ENCODE assay signal across 20 cellular contexts in genomic region chr1:198730952-198731351, GRCh38.
DNase-seq lines count a peak whose midpoint lies in the region; ATAC-seq, FAIRE-seq and TF ChIP-seq lines count a peak whose summit lies in the region.
"Had no signal": no experiment of that assay in that cellular context is flagged by ENCODE, and none has a peak within 500 bp of the region (broad histone marks: within the 10 kb centered on the region; RNA-seq: fewer than 3 reads in every experiment).

No MANE protein-coding gene starts in this region.

- no peak for TF ChIP-seq RAD21 in A549 (conservative IDR thresholded peaks at IDR 0.05 in 1 of 2, IDR thresholded peaks at IDR 0.05 in 1 of 2)

- no peak overlapping the region for H3K27ac ChIP-seq in A549
- H3K27ac ChIP-seq: 22Rv1 had no signal

- no peaks in the 10 kb centered on the region for H3K27me3 Mint-ChIP-seq in T-helper 1 cell treated with Interleukin-12 subunit alpha and Interleukin-12 subunit beta and Interleukin-4 antibody, amounts not matched to agents 30 μg/mL and 1 μg/mL, for 36 hours (ENCODE audit: low read depth)
- H3K27me3 Mint-ChIP-seq: B cell; CD4-positive, CD25-positive, alpha-beta regulatory T cell had no signal

- H3K9me3 Mint-ChIP-seq in T-helper 1 cell treated with Interleukin-12 subunit alpha and Interleukin-12 subunit beta and Interleukin-4 antibody, amounts not matched to agents 30 μg/mL and 1 μg/mL, for 36 hours = peaks cover 4% of the 10 kb centered on the region
- H3K9me3 Mint-ChIP-seq: GM23338 had no signal

- FAIRE-seq in A549 (lab: Jason Lieb, UNC) (no peak), TTC549 (lab: Jason Lieb, UNC) (peak; percentile 38)
- FAIRE-seq: GM18507 had no signal

- peaks cover 46% of the 10 kb centered on the region for H3K4me1 Mint-ChIP-seq in T-helper 1 cell treated with Interleukin-12 subunit alpha and Interleukin-12 subunit beta and Interleukin-4 antibody, amounts not matched to agents 30 μg/mL and 1 μg/mL, for 36 hours (ENCODE audit: low read depth)

- H3K4me3 Mint-ChIP-seq in T-helper 1 cell treated with Interleukin-12 subunit alpha and Interleukin-12 subunit beta and Interleukin-4 antibody, amounts not matched to agents 30 μg/mL and 1 μg/mL, for 36 hours = no peak overlapping the region
- H3K4me3 Mint-ChIP-seq: B cell, GM23338 had no signal

- TF ChIP-seq CTCF in A549 (IDR thresholded peaks at IDR 0.05) (no peak), epithelial cell of esophagus (IDR thresholded peaks at IDR 0.05; ENCODE audit: insufficient read depth, low read depth, low read length, missing control alignments) (no peak)

- no peak for DNase-seq in T-helper 1 cell
- DNase-seq in A549 (ENCODE audit: low read depth in 1 of 2, low spot score in 1 of 2) = no peak
- DNase-seq in epithelial cell of esophagus (ENCODE audit: low read depth) = peak; percentile 24
- DNase-seq in NCI-H345 treated with DMSO at 0.1 percent for 48 hours (lab: John Stamatoyannopoulos, UW; ENCODE audit: unreplicated experiment) = no peak
- DNase-seq: CD4-positive, CD25-positive, alpha-beta regulatory T cell; NCI-H1105; NCI-H2081; NCI-H2171 treated with DMSO at 0.1 percent for 48 hours; NCI-H446 treated with DMSO at 0.1 percent for 48 hours; NCI-H69 had no signal

- CTCF ChIA-PET in A549 (lab: Yijun Ruan, JAX) = no interaction called here

- peaks cover 61% of the 10 kb centered on the region for H3K36me3 Mint-ChIP-seq in T-helper 1 cell treated with Interleukin-12 subunit alpha and Interleukin-12 subunit beta and Interleukin-4 antibody, amounts not matched to agents 30 μg/mL and 1 μg/mL, for 36 hours (ENCODE audit: low read depth)

- no peak for TF ChIP-seq EP300 in A549 (IDR thresholded peaks at IDR 0.05)

- no peaks in the 10 kb centered on the region for H3K9me3 ChIP-seq in A549

- TF ChIP-seq POLR2A in A549 (IDR thresholded peaks at IDR 0.05; ENCODE audit: low read length) = no peak

- peak overlapping the region; percentile 0 for H3K27ac Mint-ChIP-seq in T-helper 1 cell treated with Interleukin-12 subunit alpha and Interleukin-12 subunit beta and Interleukin-4 antibody, amounts not matched to agents 30 μg/mL and 1 μg/mL, for 36 hours
- H3K27ac Mint-ChIP-seq: GM23338 had no signal

- no peak for ATAC-seq in A549
- ATAC-seq in GM19351 (IDR thresholded peaks at IDR 0.05; ENCODE audit: unreplicated experiment) = no peak
- no peak for ATAC-seq in HG02759 (IDR thresholded peaks at IDR 0.05; ENCODE audit: unreplicated experiment)
- ATAC-seq: GM23338, HCT116, Panc1 had no signal

- H3K4me2 ChIP-seq in A549 = no peak overlapping the region
- H3K4me2 ChIP-seq: GM23338 had no signal

- POLR2A ChIA-PET in A549 (lab: Yijun Ruan, JAX) = no interaction called here

- 53% methylated on average over 2 of the region's 2 CpGs for WGBS in A549 (ENCODE audit: missing lambda C conversion rate)

- H3K4me3 ChIP-seq in A549 (no peak overlapping the region), epithelial cell of esophagus (ENCODE audit: low read length) (no peak overlapping the region)
- H3K4me3 ChIP-seq: GM23338 had no signal

- no peaks in the 10 kb centered on the region for H3K4me1 ChIP-seq in A549

TF ChIP-seq in A549, 52 proteins besides CTCF, POLR2A, EP300 and RAD21:
- TF ChIP-seq FOSL2 (IDR thresholded peaks at IDR 0.05) (no peak), FOSL2 (CRISPR knock-in tag; IDR thresholded peaks at IDR 0.05) (no peak), MAFK (IDR thresholded peaks at IDR 0.05; ENCODE audit: partially characterized antibody) (peak; percentile 61)
